Comparison of ENCODE assay signal across 24 cellular contexts in genomic region chr4:23006756-23007155, GRCh38.
DNase-seq lines count a peak whose midpoint lies in the region; ATAC-seq and TF ChIP-seq lines count a peak whose summit lies in the region.
"Had no signal": no experiment of that assay in that cellular context is flagged by ENCODE, and none has a peak within 500 bp of the region (broad histone marks: within the 10 kb centered on the region; RNA-seq: fewer than 3 reads in every experiment).

No MANE protein-coding gene starts in this region.

- H3K4ac ChIP-seq in IMR-90 (ENCODE audit: low read depth, low read length) = no peak overlapping the region

- intact Hi-C loops in IMR-90 (cut with micrococcal nuclease) = no loop called here

- H3K27ac ChIP-seq in IMR-90 (ENCODE audit: insufficient read depth, low read length) (no peak overlapping the region), brain microvascular endothelial cell (peak overlapping the region; percentile 33), WERI-Rb-1 (no peak overlapping the region)
- H3K27ac ChIP-seq: lower lobe of right lung, prostate gland, suprapubic skin had no signal

- H3K9me1 ChIP-seq in IMR-90 (ENCODE audit: insufficient read depth, low read length) = no peaks in the 10 kb centered on the region

- H3K4me3 ChIP-seq in IMR-90 (ENCODE audit: insufficient read depth, low read depth, low read length) = no peak overlapping the region
- H3K4me3 ChIP-seq in brain microvascular endothelial cell (ENCODE audit: low read depth, low read length) = no peak overlapping the region
- no peak overlapping the region for H3K4me3 ChIP-seq in WERI-Rb-1 (ENCODE audit: low read depth, low read length)
- H3K4me3 ChIP-seq: GM12878, GM23338, lower lobe of right lung, prostate gland, suprapubic skin had no signal

- TF ChIP-seq RAD21 in IMR-90 (IDR thresholded peaks at IDR 0.05; ENCODE audit: low read length) = no peak

- no peak overlapping the region for H2AK9ac ChIP-seq in IMR-90 (replicated peaks; ENCODE audit: low read depth, low read length, poor library complexity)

- dilution Hi-C loops in IMR-90 (cut with HindIII; ENCODE audit: low sequenced_read_pairs, unreplicated experiment) = no loop called here

- H2BK20ac ChIP-seq in IMR-90 (ENCODE audit: low read depth, low read length) = no peak overlapping the region

- H3K23ac ChIP-seq in IMR-90 (ENCODE audit: low read depth, low read length) = no peak overlapping the region

- H3K9me3 ChIP-seq in IMR-90 (ENCODE audit: control insufficient read depth, insufficient read depth, low read length) (no peaks in the 10 kb centered on the region), WERI-Rb-1 (ENCODE audit: severe bottlenecking) (peaks cover 2% of the 10 kb centered on the region)
- H3K9me3 ChIP-seq: lower lobe of right lung, prostate gland, suprapubic skin had no signal

- H2AFZ ChIP-seq in IMR-90 (replicated peaks; ENCODE audit: low read length, poor library complexity) = no peak overlapping the region
- H2AFZ ChIP-seq: GM23338 had no signal

- no peaks in the 10 kb centered on the region for H3K79me1 ChIP-seq in IMR-90 (ENCODE audit: low read depth in 1 of 2, low read length in 2 of 2)

- H3K18ac ChIP-seq in IMR-90 (ENCODE audit: low read depth, low read length) = no peak overlapping the region

- no peaks in the 10 kb centered on the region for H3K27me3 ChIP-seq in IMR-90 (ENCODE audit: control insufficient read depth, insufficient read depth, low read length)
- no peaks in the 10 kb centered on the region for H3K27me3 ChIP-seq in brain microvascular endothelial cell (replicated peaks)
- H3K27me3 ChIP-seq in WERI-Rb-1 (ENCODE audit: insufficient read depth, low read depth, severe bottlenecking) = no peaks in the 10 kb centered on the region
- H3K27me3 ChIP-seq: suprapubic skin had no signal

- CTCF ChIA-PET in IMR-90 (lab: Yijun Ruan, JAX) = no interaction called here

- in situ Hi-C loops in IMR-90 (cut with MboI; ENCODE audit: low sequenced_read_pairs) = no loop called here
- in situ Hi-C loops in brain microvascular endothelial cell (cut with HindIII; ENCODE audit: low pct_ligation_motif_present, low sequenced_read_pairs) = no loop called here

- H2AK5ac ChIP-seq in IMR-90 (ENCODE audit: low read depth, low read length) = no peak overlapping the region

- no peak overlapping the region for H3K14ac ChIP-seq in IMR-90 (replicated peaks; ENCODE audit: low read depth, low read length)

- H4K91ac ChIP-seq in IMR-90 (ENCODE audit: insufficient read depth, low read depth, low read length) = no peak overlapping the region

- TF ChIP-seq CTCF in IMR-90 (conservative IDR thresholded peaks at IDR 0.05; ENCODE audit: low read depth, low read length) (no peak), brain microvascular endothelial cell (IDR thresholded peaks at IDR 0.05; ENCODE audit: low read depth, low read length, missing control alignments) (no peak), WERI-Rb-1 (IDR thresholded peaks at IDR 0.05; ENCODE audit: low read depth, low read length) (no peak)

- H4K8ac ChIP-seq in IMR-90 (ENCODE audit: low read depth in 2 of 2, low read length in 2 of 2) = no peak overlapping the region

- H4K20me1 ChIP-seq in IMR-90 (ENCODE audit: insufficient read depth, low read length) = no peaks in the 10 kb centered on the region

- no TSS peak for BruUV-seq in IMR-90 (replicated peaks; lab: Mats Ljungman, UMichigan)

- TF ChIP-seq POLR2A in IMR-90 (IDR thresholded peaks at IDR 0.05; ENCODE audit: low read depth, low read length) = no peak

- no peak overlapping the region for H2BK15ac ChIP-seq in IMR-90 (ENCODE audit: low read depth, low read length)

- H3K4me2 ChIP-seq in IMR-90 (ENCODE audit: low read depth, low read length) = no peak overlapping the region
- H3K4me2 ChIP-seq: GM23338 had no signal

- no peak overlapping the region for H2BK120ac ChIP-seq in IMR-90 (ENCODE audit: low read depth, low read length)

- no peak overlapping the region for H2BK5ac ChIP-seq in IMR-90 (ENCODE audit: low read depth, low read length, poor library complexity, severe bottlenecking)

- DNase-seq in AG08395 (ENCODE audit: low spot score) = peak; percentile 69
- DNase-seq in IMR-90 = peak; percentile 10
- DNase-seq in brain microvascular endothelial cell = no peak
- peak; percentile 12 for DNase-seq in iris pigment epithelial cell (ENCODE audit: low read depth)
- no peak for DNase-seq in activated gamma-delta T cell (lab: John Stamatoyannopoulos, UW)
- no peak for DNase-seq in NCI-H524 (lab: John Stamatoyannopoulos, UW)
- DNase-seq in WERI-Rb-1 = no peak
- DNase-seq: activated CD4-positive, alpha-beta T cell treated with anti-CD3 and anti-CD28 coated beads, Interleukin-2, amount 10 ng/mL, durations not matched to agents 7 days and 5 days; activated CD8-positive, alpha-beta memory T cell treated with anti-CD3 and anti-CD28 coated beads, Interleukin-2, amount 10 ng/mL, durations not matched to agents 7 days and 5 days; activated naive CD8-positive, alpha-beta T cell treated with anti-CD3 and anti-CD28 coated beads for 36 hours; CD4-positive, CD25-positive, alpha-beta regulatory T cell; cortex of kidney; GDM1; hippocampal formation; lower lobe of right lung; NCI-H510A; NK-92 treated with Interleukin-12 subunit alpha and Interleukin-12 subunit beta, amount 100 ng/mL, for 24 hours; T-helper 17 cell had no signal

- H3K4me1 ChIP-seq in IMR-90 (ENCODE audit: control insufficient read depth, insufficient read depth, low read length) = no peaks in the 10 kb centered on the region
- H3K4me1 ChIP-seq: lower lobe of right lung, prostate gland, suprapubic skin had no signal

- no peak overlapping the region for H3K56ac ChIP-seq in IMR-90 (ENCODE audit: extremely low read depth, insufficient read depth, low read length)

- POLR2A ChIA-PET in IMR-90 (lab: Charles Lee; ENCODE audit: unreplicated experiment) = no interaction called here

- H4K5ac ChIP-seq in IMR-90 (ENCODE audit: low read depth, low read length) = no peak overlapping the region

- ATAC-seq in IMR-90 (ENCODE audit: low read depth) (no peak), GM18502 (IDR thresholded peaks at IDR 0.05; ENCODE audit: poor library complexity, unreplicated experiment) (no peak)
- ATAC-seq: activated CD8-positive, alpha-beta memory T cell treated with anti-CD3 and anti-CD28 coated beads, Interleukin-2, amount 10 ng/mL, durations not matched to agents 7 days and 5 days; GM12878; GM23338; lower lobe of right lung; Panc1; T-helper 17 cell had no signal

- no peak overlapping the region for H3K9ac ChIP-seq in IMR-90 (ENCODE audit: low read depth, low read length)

- H3K36me3 ChIP-seq in IMR-90 (ENCODE audit: control insufficient read depth, insufficient read depth, low read length) (no peaks in the 10 kb centered on the region), brain microvascular endothelial cell (replicated peaks) (no peaks in the 10 kb centered on the region), WERI-Rb-1 (no peaks in the 10 kb centered on the region)
- H3K36me3 ChIP-seq: lower lobe of right lung, prostate gland, suprapubic skin had no signal

TF ChIP-seq in IMR-90, 13 proteins besides CTCF, POLR2A, EP300 and RAD21:
- TF ChIP-seq SMC3 (IDR thresholded peaks at IDR 0.05; ENCODE audit: low read depth, low read length) (no peak), RCOR1 (IDR thresholded peaks at IDR 0.05; ENCODE audit: insufficient replicate concordance, low read length) (no peak), CEBPB (IDR thresholded peaks at IDR 0.05; ENCODE audit: low read depth, low read length) (no peak), MAFK (IDR thresholded peaks at IDR 0.05; ENCODE audit: low read depth, low read length) (no peak)
- TF ChIP-seq, protein P1, sequence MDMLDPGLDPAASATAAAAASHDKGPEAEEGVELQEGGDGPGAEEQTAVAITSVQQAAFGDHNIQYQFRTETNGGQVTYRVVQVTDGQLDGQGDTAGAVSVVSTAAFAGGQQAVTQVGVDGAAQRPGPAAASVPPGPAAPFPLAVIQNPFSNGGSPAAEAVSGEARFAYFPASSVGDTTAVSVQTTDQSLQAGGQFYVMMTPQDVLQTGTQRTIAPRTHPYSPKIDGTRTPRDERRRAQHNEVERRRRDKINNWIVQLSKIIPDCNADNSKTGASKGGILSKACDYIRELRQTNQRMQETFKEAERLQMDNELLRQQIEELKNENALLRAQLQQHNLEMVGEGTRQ (IDR thresholded peaks at IDR 0.05; ENCODE audit: low read depth, low read length) = no peak

Comparison
In these comparisons a context has a peak if more than half of its experiments do, and no peak if none do; other contexts are left out.
1. DNase-seq: peak in AG08395 (single experiment), IMR-90 (single experiment) and iris pigment epithelial cell (single experiment); none in brain microvascular endothelial cell (single experiment), activated gamma-delta T cell (single experiment), NCI-H524 (0 of 2) and WERI-Rb-1 (single experiment).